ENCODE assay signal across 8 cellular contexts in genomic region chr3:49786357-49787181, GRCh38. TPM values are rescaled to one million over a fixed set of nuclear protein-coding genes. Genes with fewer than 3 reads are reported as not detected.
DNase-seq lines count a peak whose midpoint lies in the region; ATAC-seq and TF ChIP-seq lines count a peak whose summit lies in the region.

TSS of gene IP6K1 (minus strand) at chr3:49786542. CDS start at chr3:49748040, 38,502 bp downstream.

- H3K36me3 Mint-ChIP-seq in T-helper 2 cell treated with Interferon-gamma antibody and Interleukin-4, amounts not matched to agents 5 μg/mL and 100 μg/mL, for 36 hours (ENCODE audit: low read depth) = peaks cover 9% of the 10 kb centered on the region

- H3K36me3 ChIP-seq in ascending aorta (peaks cover 0 to 6% of the 10 kb centered on the region in 2 donors), uterus (no peaks in the 10 kb centered on the region)

- DNase-seq in NCI-H1930 (lab: John Stamatoyannopoulos, UW) (peak; percentile 96 to 97), ascending aorta (ENCODE audit: low spot score in 2 of 2) (peak; percentile 100), right cardiac atrium (peak; percentile 100), pulmonary artery endothelial cell (ENCODE audit: low read depth, low spot score) (peak; percentile 100), uterus (peak; percentile 100)
- peak; percentile 100 for DNase-seq in T-helper 2 cell treated with Interferon-gamma antibody and Interleukin-4, amounts not matched to agents 5 μg/mL and 100 μg/mL, for 36 hours (ENCODE audit: low spot score)

- 5% methylated on average over 55 of the region's 55 CpGs for WGBS in right cardiac atrium

- H3K27me3 ChIP-seq in ascending aorta = no peaks in the 10 kb centered on the region
- no peaks in the 10 kb centered on the region for H3K27me3 ChIP-seq in right cardiac atrium (ENCODE audit: control insufficient read depth, insufficient read depth)
- no peaks in the 10 kb centered on the region for H3K27me3 ChIP-seq in uterus

- TF ChIP-seq POLR2A in uterus (IDR thresholded peaks at IDR 0.05) = peak; percentile 75 to 88

- H3K4me1 Mint-ChIP-seq in T-helper 2 cell treated with Interferon-gamma antibody and Interleukin-4, amounts not matched to agents 5 μg/mL and 100 μg/mL, for 36 hours (ENCODE audit: low read depth) = peaks cover 21% of the 10 kb centered on the region

- peak within 1 kb of the TSS; percentile 96 for H3K27ac Mint-ChIP-seq in T-helper 2 cell treated with Interferon-gamma antibody and Interleukin-4, amounts not matched to agents 5 μg/mL and 100 μg/mL, for 36 hours

- intact Hi-C loops in ascending aorta (cut with DNase I) = loop anchor here (1.0 to 5.0 kb wide), 5 partner anchors 16 to 664 kb away; partner anchors contain the start of genes TRAIP and USP19
- intact Hi-C loops in right cardiac atrium (cut with DNase I) = no loop called here
- intact Hi-C loops in uterus (cut with DNase I; ENCODE audit: low total_unique reads) = no loop called here

- peaks cover 10% of the 10 kb centered on the region for H3K27me3 Mint-ChIP-seq in T-helper 2 cell treated with Interferon-gamma antibody and Interleukin-4, amounts not matched to agents 5 μg/mL and 100 μg/mL, for 36 hours (ENCODE audit: low read depth)

- H3K9me3 ChIP-seq in ascending aorta (no peaks in the 10 kb centered on the region), right cardiac atrium (ENCODE audit: control insufficient read depth, low read length) (no peaks in the 10 kb centered on the region), uterus (no peaks in the 10 kb centered on the region)

- peaks cover 10 to 20% of the 10 kb centered on the region in 2 donors for H3K4me1 ChIP-seq in ascending aorta
- peaks cover 5% of the 10 kb centered on the region for H3K4me1 ChIP-seq in right cardiac atrium (ENCODE audit: control insufficient read depth, insufficient read depth, low read length)
- H3K4me1 ChIP-seq in uterus = peaks cover 0 to 10% of the 10 kb centered on the region in 2 donors

- no peak for TF ChIP-seq CTCF in ascending aorta (IDR thresholded peaks at IDR 0.05)
- TF ChIP-seq CTCF in uterus (IDR thresholded peaks at IDR 0.05) = peak in 1 of 4 experiments; percentile 19

- H3K4me3 Mint-ChIP-seq in T-helper 2 cell treated with Interferon-gamma antibody and Interleukin-4, amounts not matched to agents 5 μg/mL and 100 μg/mL, for 36 hours = peak within 1 kb of the TSS; percentile 94

- H3K27ac ChIP-seq in ascending aorta (peak within 1 kb of the TSS; percentile 91 to 92), right cardiac atrium (ENCODE audit: low read length) (peak within 1 kb of the TSS; percentile 92), uterus (peak within 1 kb of the TSS; percentile 98)

- no peaks in the 10 kb centered on the region for H3K9me3 Mint-ChIP-seq in T-helper 2 cell treated with Interferon-gamma antibody and Interleukin-4, amounts not matched to agents 5 μg/mL and 100 μg/mL, for 36 hours

- ATAC-seq in GM18502 (IDR thresholded peaks at IDR 0.05; ENCODE audit: poor library complexity, unreplicated experiment) (peak; percentile 97), HG02970 (IDR thresholded peaks at IDR 0.05; ENCODE audit: low FRiP score, unreplicated experiment) (peak; percentile 92), right cardiac atrium (peak; percentile 99 to 100)

- peak within 1 kb of the TSS; percentile 82 to 96 for H3K4me3 ChIP-seq in ascending aorta
- peak within 1 kb of the TSS; percentile 82 for H3K4me3 ChIP-seq in right cardiac atrium (ENCODE audit: low read length)
- peak within 1 kb of the TSS; percentile 89 to 95 for H3K4me3 ChIP-seq in uterus

RNA-seq across cellular contexts. Expression of gene IP6K1, which starts in this region (rescaled TPM):
- total RNA-seq in ascending aorta (33.8 TPM), right cardiac atrium (10 to 100 TPM; 18.4 to 24.0 (median 21.7) TPM), pulmonary artery endothelial cell (46.7 and 66.8 TPM in 2 replicates), uterus (10 to 100 TPM; 41.8 to 58.4 (median 50.9) TPM)
- polyA plus RNA-seq in right cardiac atrium = 14.6 TPM

Comparison
In these comparisons a context has a peak if more than half of its experiments do, and no peak if none do; other contexts are left out.
1. Peak in every context shown above with its lines: DNase-seq, ATAC-seq, H3K4me3 ChIP-seq and H3K27ac ChIP-seq.